Comparison of ENCODE assay signal across 1 cellular context in the genomic region with DNA sequence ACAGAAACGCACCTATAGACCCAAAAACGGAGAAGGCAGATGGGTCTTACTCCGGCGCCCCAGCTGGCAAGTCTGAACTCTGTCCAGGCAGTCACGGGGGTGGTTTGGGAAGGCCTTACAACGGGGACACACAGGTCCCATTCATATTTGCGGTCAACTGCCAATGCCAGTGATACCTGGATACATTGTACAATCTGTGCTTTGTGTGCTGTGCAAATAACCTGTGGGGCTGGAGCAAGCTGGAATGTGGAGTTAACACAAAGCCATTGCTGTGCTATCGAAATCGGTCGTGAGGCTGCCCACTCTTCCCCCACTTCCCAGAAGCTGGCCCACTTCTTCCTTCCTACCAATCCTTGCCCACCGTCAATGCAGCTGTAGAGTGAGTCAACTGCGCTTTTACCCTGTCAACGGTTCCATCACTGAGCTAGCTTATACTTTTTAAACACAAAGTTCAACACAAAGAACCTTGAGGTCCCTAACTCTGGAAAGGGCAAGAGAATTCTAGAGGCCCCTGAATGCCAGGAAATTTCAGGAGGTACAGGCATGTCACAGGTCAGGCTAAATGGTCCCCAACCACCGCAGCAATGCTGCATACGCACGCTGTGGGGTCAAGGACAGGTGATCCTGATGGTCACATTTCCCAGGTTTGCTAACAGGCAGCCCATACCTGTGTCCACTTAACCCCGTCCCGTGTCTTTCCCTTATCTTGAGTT.
A peak's percentile ranks its signal among the peaks of the same experiment; 100 is the strongest.
TF ChIP-seq lines count a peak whose summit lies in the region.

No MANE protein-coding gene starts in this region.

TF ChIP-seq in HepG2, 621 proteins besides CTCF, POLR2A, EP300 and RAD21 (continued from another document and continues in another):
- TF ChIP-seq, protein P1, sequence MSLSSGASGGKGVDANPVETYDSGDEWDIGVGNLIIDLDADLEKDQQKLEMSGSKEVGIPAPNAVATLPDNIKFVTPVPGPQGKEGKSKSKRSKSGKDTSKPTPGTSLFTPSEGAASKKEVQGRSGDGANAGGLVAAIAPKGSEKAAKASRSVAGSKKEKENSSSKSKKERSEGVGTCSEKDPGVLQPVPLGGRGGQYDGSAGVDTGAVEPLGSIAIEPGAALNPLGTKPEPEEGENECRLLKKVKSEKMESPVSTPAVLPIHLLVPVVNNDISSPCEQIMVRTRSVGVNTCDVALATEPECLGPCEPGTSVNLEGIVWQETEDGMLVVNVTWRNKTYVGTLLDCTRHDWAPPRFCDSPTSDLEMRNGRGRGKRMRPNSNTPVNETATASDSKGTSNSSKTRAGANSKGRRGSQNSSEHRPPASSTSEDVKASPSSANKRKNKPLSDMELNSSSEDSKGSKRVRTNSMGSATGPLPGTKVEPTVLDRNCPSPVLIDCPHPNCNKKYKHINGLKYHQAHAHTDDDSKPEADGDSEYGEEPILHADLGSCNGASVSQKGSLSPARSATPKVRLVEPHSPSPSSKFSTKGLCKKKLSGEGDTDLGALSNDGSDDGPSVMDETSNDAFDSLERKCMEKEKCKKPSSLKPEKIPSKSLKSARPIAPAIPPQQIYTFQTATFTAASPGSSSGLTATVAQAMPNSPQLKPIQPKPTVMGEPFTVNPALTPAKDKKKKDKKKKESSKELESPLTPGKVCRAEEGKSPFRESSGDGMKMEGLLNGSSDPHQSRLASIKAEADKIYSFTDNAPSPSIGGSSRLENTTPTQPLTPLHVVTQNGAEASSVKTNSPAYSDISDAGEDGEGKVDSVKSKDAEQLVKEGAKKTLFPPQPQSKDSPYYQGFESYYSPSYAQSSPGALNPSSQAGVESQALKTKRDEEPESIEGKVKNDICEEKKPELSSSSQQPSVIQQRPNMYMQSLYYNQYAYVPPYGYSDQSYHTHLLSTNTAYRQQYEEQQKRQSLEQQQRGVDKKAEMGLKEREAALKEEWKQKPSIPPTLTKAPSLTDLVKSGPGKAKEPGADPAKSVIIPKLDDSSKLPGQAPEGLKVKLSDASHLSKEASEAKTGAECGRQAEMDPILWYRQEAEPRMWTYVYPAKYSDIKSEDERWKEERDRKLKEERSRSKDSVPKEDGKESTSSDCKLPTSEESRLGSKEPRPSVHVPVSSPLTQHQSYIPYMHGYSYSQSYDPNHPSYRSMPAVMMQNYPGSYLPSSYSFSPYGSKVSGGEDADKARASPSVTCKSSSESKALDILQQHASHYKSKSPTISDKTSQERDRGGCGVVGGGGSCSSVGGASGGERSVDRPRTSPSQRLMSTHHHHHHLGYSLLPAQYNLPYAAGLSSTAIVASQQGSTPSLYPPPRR (CRISPR knock-in tag; IDR thresholded peaks at IDR 0.05; ENCODE audit: borderline replicate concordance) = peak; percentile 93; the same call in 1 of the 2 replicates
- TF ChIP-seq CBFB (CRISPR knock-in tag; IDR thresholded peaks at IDR 0.05) = peak; percentile 99
- no peak; the same call in 1 of the 2 replicates for TF ChIP-seq SPEN (CRISPR knock-in tag; IDR thresholded peaks at IDR 0.05; ENCODE audit: low read depth)
- TF ChIP-seq RARA (CRISPR knock-in tag; IDR thresholded peaks at IDR 0.05) = peak; percentile 96
- 0 out of 2 replicates have a peak, but pooled peaks have one; percentile 50 for TF ChIP-seq HIVEP1 (CRISPR knock-in tag; IDR thresholded peaks at IDR 0.05)
- peak; percentile 52 for TF ChIP-seq ELF1 (CRISPR knock-in tag; IDR thresholded peaks at IDR 0.05)
- TF ChIP-seq, protein P2, sequence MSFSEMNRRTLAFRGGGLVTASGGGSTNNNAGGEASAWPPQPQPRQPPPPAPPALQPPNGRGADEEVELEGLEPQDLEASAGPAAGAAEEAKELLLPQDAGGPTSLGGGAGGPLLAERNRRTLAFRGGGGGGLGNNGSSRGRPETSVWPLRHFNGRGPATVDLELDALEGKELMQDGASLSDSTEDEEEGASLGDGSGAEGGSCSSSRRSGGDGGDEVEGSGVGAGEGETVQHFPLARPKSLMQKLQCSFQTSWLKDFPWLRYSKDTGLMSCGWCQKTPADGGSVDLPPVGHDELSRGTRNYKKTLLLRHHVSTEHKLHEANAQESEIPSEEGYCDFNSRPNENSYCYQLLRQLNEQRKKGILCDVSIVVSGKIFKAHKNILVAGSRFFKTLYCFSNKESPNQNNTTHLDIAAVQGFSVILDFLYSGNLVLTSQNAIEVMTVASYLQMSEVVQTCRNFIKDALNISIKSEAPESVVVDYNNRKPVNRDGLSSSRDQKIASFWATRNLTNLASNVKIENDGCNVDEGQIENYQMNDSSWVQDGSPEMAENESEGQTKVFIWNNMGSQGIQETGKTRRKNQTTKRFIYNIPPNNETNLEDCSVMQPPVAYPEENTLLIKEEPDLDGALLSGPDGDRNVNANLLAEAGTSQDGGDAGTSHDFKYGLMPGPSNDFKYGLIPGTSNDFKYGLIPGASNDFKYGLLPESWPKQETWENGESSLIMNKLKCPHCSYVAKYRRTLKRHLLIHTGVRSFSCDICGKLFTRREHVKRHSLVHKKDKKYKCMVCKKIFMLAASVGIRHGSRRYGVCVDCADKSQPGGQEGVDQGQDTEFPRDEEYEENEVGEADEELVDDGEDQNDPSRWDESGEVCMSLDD (CRISPR knock-in tag; IDR thresholded peaks at IDR 0.05; ENCODE audit: borderline replicate concordance) = peak; percentile 79; the same call in 1 of the 2 replicates
- TF ChIP-seq CC2D1A (CRISPR knock-in tag; IDR thresholded peaks at IDR 0.05) = no peak
- TF ChIP-seq, protein P3, sequence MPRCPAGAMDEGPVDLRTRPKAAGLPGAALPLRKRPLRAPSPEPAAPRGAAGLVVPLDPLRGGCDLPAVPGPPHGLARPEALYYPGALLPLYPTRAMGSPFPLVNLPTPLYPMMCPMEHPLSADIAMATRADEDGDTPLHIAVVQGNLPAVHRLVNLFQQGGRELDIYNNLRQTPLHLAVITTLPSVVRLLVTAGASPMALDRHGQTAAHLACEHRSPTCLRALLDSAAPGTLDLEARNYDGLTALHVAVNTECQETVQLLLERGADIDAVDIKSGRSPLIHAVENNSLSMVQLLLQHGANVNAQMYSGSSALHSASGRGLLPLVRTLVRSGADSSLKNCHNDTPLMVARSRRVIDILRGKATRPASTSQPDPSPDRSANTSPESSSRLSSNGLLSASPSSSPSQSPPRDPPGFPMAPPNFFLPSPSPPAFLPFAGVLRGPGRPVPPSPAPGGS (CRISPR knock-in tag; IDR thresholded peaks at IDR 0.05) = peak; percentile 83; the same call in 1 of the 2 replicates
- TF ChIP-seq ZNF383 (CRISPR knock-in tag; IDR thresholded peaks at IDR 0.05; ENCODE audit: borderline replicate concordance) = 0 out of 2 replicates have a peak, but pooled peaks have one; percentile 55
- TF ChIP-seq ZNF549 (CRISPR knock-in tag; IDR thresholded peaks at IDR 0.05) = no peak
- TF ChIP-seq KLF9 (CRISPR knock-in tag; IDR thresholded peaks at IDR 0.05; ENCODE audit: low read depth) = no peak
- TF ChIP-seq, protein P4, sequence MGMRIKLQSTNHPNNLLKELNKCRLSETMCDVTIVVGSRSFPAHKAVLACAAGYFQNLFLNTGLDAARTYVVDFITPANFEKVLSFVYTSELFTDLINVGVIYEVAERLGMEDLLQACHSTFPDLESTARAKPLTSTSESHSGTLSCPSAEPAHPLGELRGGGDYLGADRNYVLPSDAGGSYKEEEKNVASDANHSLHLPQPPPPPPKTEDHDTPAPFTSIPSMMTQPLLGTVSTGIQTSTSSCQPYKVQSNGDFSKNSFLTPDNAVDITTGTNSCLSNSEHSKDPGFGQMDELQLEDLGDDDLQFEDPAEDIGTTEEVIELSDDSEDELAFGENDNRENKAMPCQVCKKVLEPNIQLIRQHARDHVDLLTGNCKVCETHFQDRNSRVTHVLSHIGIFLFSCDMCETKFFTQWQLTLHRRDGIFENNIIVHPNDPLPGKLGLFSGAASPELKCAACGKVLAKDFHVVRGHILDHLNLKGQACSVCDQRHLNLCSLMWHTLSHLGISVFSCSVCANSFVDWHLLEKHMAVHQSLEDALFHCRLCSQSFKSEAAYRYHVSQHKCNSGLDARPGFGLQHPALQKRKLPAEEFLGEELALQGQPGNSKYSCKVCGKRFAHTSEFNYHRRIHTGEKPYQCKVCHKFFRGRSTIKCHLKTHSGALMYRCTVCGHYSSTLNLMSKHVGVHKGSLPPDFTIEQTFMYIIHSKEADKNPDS (CRISPR knock-in tag; IDR thresholded peaks at IDR 0.05) = peak; percentile 80
- peak; percentile 71 for TF ChIP-seq HNF4A (CRISPR knock-in tag; IDR thresholded peaks at IDR 0.05)
- TF ChIP-seq GATAD2A (CRISPR knock-in tag; IDR thresholded peaks at IDR 0.05) = peak; percentile 96
- TF ChIP-seq RELA (CRISPR knock-in tag; IDR thresholded peaks at IDR 0.05) = no peak
- TF ChIP-seq EZH2 (conservative IDR thresholded peaks at IDR 0.05; ENCODE audit: low read depth, low read length) = no peak
- no peak for TF ChIP-seq PAWR (CRISPR knock-in tag; IDR thresholded peaks at IDR 0.05; ENCODE audit: borderline replicate concordance)
- peak; percentile 88; the same call in 1 of the 2 replicates for TF ChIP-seq ZNF329 (CRISPR knock-in tag; IDR thresholded peaks at IDR 0.05; ENCODE audit: low read depth)
- TF ChIP-seq ZNF724P (CRISPR knock-in tag; IDR thresholded peaks at IDR 0.05; ENCODE audit: borderline replicate concordance) = no peak
- peak; percentile 75 for TF ChIP-seq ZNF317 (CRISPR knock-in tag; IDR thresholded peaks at IDR 0.05)
- TF ChIP-seq THYN1 (CRISPR knock-in tag; IDR thresholded peaks at IDR 0.05; ENCODE audit: borderline replicate concordance, low read depth) = no peak
- TF ChIP-seq TBX2 (CRISPR knock-in tag; IDR thresholded peaks at IDR 0.05; ENCODE audit: borderline replicate concordance) = peak; percentile 98
- TF ChIP-seq MTA1 (CRISPR knock-in tag; IDR thresholded peaks at IDR 0.05; ENCODE audit: borderline replicate concordance) = peak; percentile 90
- TF ChIP-seq SOX6 (IDR thresholded peaks at IDR 0.05) = no peak
- TF ChIP-seq SOX6 (CRISPR knock-in tag; IDR thresholded peaks at IDR 0.05) = peak; percentile 98
- TF ChIP-seq MED1 (CRISPR knock-in tag; IDR thresholded peaks at IDR 0.05) = peak; percentile 84
- peak; percentile 40; the same call in 1 of the 2 replicates for TF ChIP-seq SRF (IDR thresholded peaks at IDR 0.05; ENCODE audit: low read depth, low read length)
- peak; percentile 63; the same call in 1 of the 2 replicates for TF ChIP-seq ZBTB38 (CRISPR knock-in tag; IDR thresholded peaks at IDR 0.05)
- TF ChIP-seq YEATS4 (CRISPR knock-in tag; IDR thresholded peaks at IDR 0.05; ENCODE audit: borderline replicate concordance) = peak; percentile 91
- TF ChIP-seq SMARCE1 (IDR thresholded peaks at IDR 0.05; ENCODE audit: borderline replicate concordance) = no peak
- TF ChIP-seq SMAD3 (CRISPR knock-in tag; IDR thresholded peaks at IDR 0.05) = peak; percentile 41; the same call in 1 of the 2 replicates
- TF ChIP-seq, protein P5, sequence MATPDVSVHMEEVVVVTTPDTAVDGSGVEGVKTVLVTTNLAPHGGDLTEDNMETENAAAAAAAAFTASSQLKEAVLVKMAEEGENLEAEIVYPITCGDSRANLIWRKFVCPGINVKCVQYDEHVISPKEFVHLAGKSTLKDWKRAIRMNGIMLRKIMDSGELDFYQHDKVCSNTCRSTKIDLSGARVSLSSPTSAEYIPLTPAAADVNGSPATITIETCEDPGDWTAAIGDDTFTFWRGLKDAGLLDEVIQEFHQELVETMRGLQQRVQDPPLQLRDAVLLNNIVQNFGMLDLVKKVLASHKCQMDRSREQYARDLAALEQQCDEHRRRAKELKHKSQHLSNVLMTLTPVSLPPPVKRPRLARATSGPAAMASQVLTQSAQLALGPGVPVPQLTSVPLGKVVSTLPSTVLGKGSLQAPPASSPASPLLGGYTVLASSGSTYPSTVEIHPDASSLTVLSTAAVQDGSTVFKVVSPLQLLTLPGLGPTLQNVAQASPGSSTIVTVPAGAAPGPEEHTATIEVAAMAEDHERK (CRISPR knock-in tag; IDR thresholded peaks at IDR 0.05; ENCODE audit: low read depth) = 0 out of 2 replicates have a peak, but pooled peaks have one; percentile 17
- TF ChIP-seq, protein P6, sequence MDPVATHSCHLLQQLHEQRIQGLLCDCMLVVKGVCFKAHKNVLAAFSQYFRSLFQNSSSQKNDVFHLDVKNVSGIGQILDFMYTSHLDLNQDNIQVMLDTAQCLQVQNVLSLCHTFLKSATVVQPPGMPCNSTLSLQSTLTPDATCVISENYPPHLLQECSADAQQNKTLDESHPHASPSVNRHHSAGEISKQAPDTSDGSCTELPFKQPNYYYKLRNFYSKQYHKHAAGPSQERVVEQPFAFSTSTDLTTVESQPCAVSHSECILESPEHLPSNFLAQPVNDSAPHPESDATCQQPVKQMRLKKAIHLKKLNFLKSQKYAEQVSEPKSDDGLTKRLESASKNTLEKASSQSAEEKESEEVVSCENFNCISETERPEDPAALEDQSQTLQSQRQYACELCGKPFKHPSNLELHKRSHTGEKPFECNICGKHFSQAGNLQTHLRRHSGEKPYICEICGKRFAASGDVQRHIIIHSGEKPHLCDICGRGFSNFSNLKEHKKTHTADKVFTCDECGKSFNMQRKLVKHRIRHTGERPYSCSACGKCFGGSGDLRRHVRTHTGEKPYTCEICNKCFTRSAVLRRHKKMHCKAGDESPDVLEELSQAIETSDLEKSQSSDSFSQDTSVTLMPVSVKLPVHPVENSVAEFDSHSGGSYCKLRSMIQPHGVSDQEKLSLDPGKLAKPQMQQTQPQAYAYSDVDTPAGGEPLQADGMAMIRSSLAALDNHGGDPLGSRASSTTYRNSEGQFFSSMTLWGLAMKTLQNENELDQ (CRISPR knock-in tag; IDR thresholded peaks at IDR 0.05; ENCODE audit: borderline replicate concordance) = no peak
- TF ChIP-seq, protein P7, sequence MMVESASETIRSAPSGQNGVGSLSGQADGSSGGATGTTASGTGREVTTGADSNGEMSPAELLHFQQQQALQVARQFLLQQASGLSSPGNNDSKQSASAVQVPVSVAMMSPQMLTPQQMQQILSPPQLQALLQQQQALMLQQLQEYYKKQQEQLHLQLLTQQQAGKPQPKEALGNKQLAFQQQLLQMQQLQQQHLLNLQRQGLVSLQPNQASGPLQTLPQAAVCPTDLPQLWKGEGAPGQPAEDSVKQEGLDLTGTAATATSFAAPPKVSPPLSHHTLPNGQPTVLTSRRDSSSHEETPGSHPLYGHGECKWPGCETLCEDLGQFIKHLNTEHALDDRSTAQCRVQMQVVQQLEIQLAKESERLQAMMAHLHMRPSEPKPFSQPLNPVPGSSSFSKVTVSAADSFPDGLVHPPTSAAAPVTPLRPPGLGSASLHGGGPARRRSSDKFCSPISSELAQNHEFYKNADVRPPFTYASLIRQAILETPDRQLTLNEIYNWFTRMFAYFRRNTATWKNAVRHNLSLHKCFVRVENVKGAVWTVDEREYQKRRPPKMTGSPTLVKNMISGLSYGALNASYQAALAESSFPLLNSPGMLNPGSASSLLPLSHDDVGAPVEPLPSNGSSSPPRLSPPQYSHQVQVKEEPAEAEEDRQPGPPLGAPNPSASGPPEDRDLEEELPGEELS (CRISPR knock-in tag; IDR thresholded peaks at IDR 0.05) = peak; percentile 92
- TF ChIP-seq RNF2 (conservative IDR thresholded peaks at IDR 0.05; ENCODE audit: low read depth) = no peak
- peak; percentile 95 for TF ChIP-seq NFKBIZ (CRISPR knock-in tag; IDR thresholded peaks at IDR 0.05)
- TF ChIP-seq SMARCC2 (IDR thresholded peaks at IDR 0.05) = no peak
- no peak for TF ChIP-seq NONO (IDR thresholded peaks at IDR 0.05)
- peak; percentile 93 for TF ChIP-seq NONO (CRISPR knock-in tag; conservative IDR thresholded peaks at IDR 0.05)
- TF ChIP-seq ZNF589 (CRISPR knock-in tag; conservative IDR thresholded peaks at IDR 0.05) = 0 out of 2 replicates have a peak, but pooled peaks have one; percentile 80
- TF ChIP-seq GFI1 (CRISPR knock-in tag; IDR thresholded peaks at IDR 0.05; ENCODE audit: borderline replicate concordance) = peak; percentile 99
- TF ChIP-seq NR3C1 (CRISPR knock-in tag; IDR thresholded peaks at IDR 0.05) = no peak
- TF ChIP-seq ZNF207 (IDR thresholded peaks at IDR 0.05; ENCODE audit: borderline replicate concordance) = no peak
- TF ChIP-seq ZSCAN29 (CRISPR knock-in tag; conservative IDR thresholded peaks at IDR 0.05) = peak; percentile 87; the same call in 1 of the 2 replicates
- TF ChIP-seq NFE2L1 (CRISPR knock-in tag; IDR thresholded peaks at IDR 0.05; ENCODE audit: borderline replicate concordance) = no peak
- TF ChIP-seq ZKSCAN1 (IDR thresholded peaks at IDR 0.05; ENCODE audit: low read length) = no peak
